ENCODE assay signal across 2 cellular contexts in the genomic region with DNA sequence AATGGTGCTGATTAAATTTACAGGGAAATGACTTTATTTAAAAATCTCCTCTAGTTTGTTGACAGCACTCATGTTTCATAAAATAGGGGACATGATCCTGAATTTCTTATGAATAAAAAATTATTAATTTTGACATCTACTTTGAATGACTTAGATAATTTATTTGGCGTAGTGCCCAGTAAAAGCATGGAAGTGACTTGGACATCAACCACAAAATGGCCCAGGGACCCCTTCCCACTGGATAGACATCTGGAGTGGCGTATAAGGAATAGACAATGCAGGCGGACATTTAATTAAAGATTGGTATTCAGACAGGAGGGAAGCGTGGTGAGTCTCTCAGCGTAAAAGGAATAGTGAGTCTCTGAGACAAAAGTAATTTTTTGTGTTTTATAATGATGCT.
TF ChIP-seq lines count a peak whose summit lies in the region.

No MANE protein-coding gene starts in this region.

TF ChIP-seq in A549, 52 proteins besides CTCF, POLR2A, EP300 and RAD21:
- no peak for TF ChIP-seq POLR2AphosphoS2 (conservative IDR thresholded peaks at IDR 0.05; ENCODE audit: low read length)
- TF ChIP-seq CHD2 (IDR thresholded peaks at IDR 0.05; ENCODE audit: low read length, partially characterized antibody): no peak
- no peak for TF ChIP-seq RFX5 (IDR thresholded peaks at IDR 0.05)
- TF ChIP-seq TP53 (CRISPR knock-in tag; IDR thresholded peaks at IDR 0.05): no peak
- TF ChIP-seq ZC3H11A (IDR thresholded peaks at IDR 0.05): no peak
- TF ChIP-seq, protein P1, sequence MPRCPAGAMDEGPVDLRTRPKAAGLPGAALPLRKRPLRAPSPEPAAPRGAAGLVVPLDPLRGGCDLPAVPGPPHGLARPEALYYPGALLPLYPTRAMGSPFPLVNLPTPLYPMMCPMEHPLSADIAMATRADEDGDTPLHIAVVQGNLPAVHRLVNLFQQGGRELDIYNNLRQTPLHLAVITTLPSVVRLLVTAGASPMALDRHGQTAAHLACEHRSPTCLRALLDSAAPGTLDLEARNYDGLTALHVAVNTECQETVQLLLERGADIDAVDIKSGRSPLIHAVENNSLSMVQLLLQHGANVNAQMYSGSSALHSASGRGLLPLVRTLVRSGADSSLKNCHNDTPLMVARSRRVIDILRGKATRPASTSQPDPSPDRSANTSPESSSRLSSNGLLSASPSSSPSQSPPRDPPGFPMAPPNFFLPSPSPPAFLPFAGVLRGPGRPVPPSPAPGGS (IDR thresholded peaks at IDR 0.05): no peak
- TF ChIP-seq MAFK (IDR thresholded peaks at IDR 0.05; ENCODE audit: partially characterized antibody): no peak
- TF ChIP-seq FOSL2 (IDR thresholded peaks at IDR 0.05): no peak
- TF ChIP-seq FOSL2 (CRISPR knock-in tag; IDR thresholded peaks at IDR 0.05): no peak
- no peak for TF ChIP-seq PHF8 (IDR thresholded peaks at IDR 0.05; ENCODE audit: borderline replicate concordance, low read depth)
- no peak for TF ChIP-seq CBX8 (IDR thresholded peaks at IDR 0.05)
- TF ChIP-seq HOXB5 (CRISPR knock-in tag; IDR thresholded peaks at IDR 0.05): no peak
- TF ChIP-seq RNF2 (IDR thresholded peaks at IDR 0.05; ENCODE audit: borderline replicate concordance, low read depth): no peak
- TF ChIP-seq PBX3 (IDR thresholded peaks at IDR 0.05): no peak
- TF ChIP-seq EHMT2 (IDR thresholded peaks at IDR 0.05; ENCODE audit: low read depth): no peak
- no peak for TF ChIP-seq HOXA7 (CRISPR knock-in tag; IDR thresholded peaks at IDR 0.05)
- no peak for TF ChIP-seq MAX (IDR thresholded peaks at IDR 0.05)
- TF ChIP-seq, protein P2, sequence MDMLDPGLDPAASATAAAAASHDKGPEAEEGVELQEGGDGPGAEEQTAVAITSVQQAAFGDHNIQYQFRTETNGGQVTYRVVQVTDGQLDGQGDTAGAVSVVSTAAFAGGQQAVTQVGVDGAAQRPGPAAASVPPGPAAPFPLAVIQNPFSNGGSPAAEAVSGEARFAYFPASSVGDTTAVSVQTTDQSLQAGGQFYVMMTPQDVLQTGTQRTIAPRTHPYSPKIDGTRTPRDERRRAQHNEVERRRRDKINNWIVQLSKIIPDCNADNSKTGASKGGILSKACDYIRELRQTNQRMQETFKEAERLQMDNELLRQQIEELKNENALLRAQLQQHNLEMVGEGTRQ (IDR thresholded peaks at IDR 0.05): no peak
- TF ChIP-seq CHD4 (IDR thresholded peaks at IDR 0.05; ENCODE audit: borderline replicate concordance): no peak

TF ChIP-seq in SK-N-SH, 30 proteins besides CTCF, POLR2A, EP300 and RAD21:
- no peak for TF ChIP-seq EZH2phosphoT487 (IDR thresholded peaks at IDR 0.05; ENCODE audit: borderline replicate concordance, low read depth)
